9 cellular contexts compared by ENCODE assay signal in genomic region chr4:143406523-143406922, GRCh38.
A peak's percentile ranks its signal among the peaks of the same experiment; 100 is the strongest.
DNase-seq lines count a peak whose midpoint lies in the region; ATAC-seq and TF ChIP-seq lines count a peak whose summit lies in the region.
"Had no signal": no experiment of that assay in that cellular context is flagged by ENCODE, and none has a peak within 500 bp of the region (broad histone marks: within the 10 kb centered on the region; RNA-seq: fewer than 3 reads in every experiment).

No MANE protein-coding gene starts in this region.

- DNase-seq in EH (ENCODE audit: low read depth): peak; percentile 55
- DNase-seq in UCSD-AML1 (lab: John Stamatoyannopoulos, UW; ENCODE audit: unreplicated experiment): peak; percentile 42
- DNase-seq in fibroblast of villous mesenchyme (ENCODE audit: low read depth): peak; percentile 67
- peak; percentile 59 to 76 for DNase-seq in gastrocnemius medialis
- DNase-seq in COLO829 (ENCODE audit: low spot score): no peak
- no peak for DNase-seq in NCI-H146 (lab: John Stamatoyannopoulos, UW)
- DNase-seq in cerebellar nuclear complex (lab: John Stamatoyannopoulos, UW): no peak
- DNase-seq: NCI-H1436 treated with DMSO at 0.1 percent for 48 hours had no signal

- intact Hi-C loops in gastrocnemius medialis (cut with DNase I; ENCODE audit: low total_unique reads): no loop called here

- no peaks in the 10 kb centered on the region for H3K36me3 ChIP-seq in gastrocnemius medialis

- H3K27me3 ChIP-seq in gastrocnemius medialis: no peaks in the 10 kb centered on the region

- no peak overlapping the region for H3K4me3 ChIP-seq in fibroblast of villous mesenchyme (ENCODE audit: low read depth, low read length)
- no peak overlapping the region for H3K4me3 ChIP-seq in gastrocnemius medialis

- ATAC-seq in gastrocnemius medialis (peak; percentile 15 to 28), GM21825 (IDR thresholded peaks at IDR 0.05; ENCODE audit: unreplicated experiment) (no peak)

- no peak for TF ChIP-seq CTCF in fibroblast of villous mesenchyme (IDR thresholded peaks at IDR 0.05; ENCODE audit: insufficient read depth, low read depth, low read length)
- TF ChIP-seq CTCF in gastrocnemius medialis (IDR thresholded peaks at IDR 0.05 in 4 of 5, conservative IDR thresholded peaks at IDR 0.05 in 1 of 5): no peak

- TF ChIP-seq POLR2A in gastrocnemius medialis (IDR thresholded peaks at IDR 0.05): no peak

- peak overlapping the region; percentile 80 to 95 (median 86) for H3K27ac ChIP-seq in gastrocnemius medialis

- peaks cover 96 to 98% of the 10 kb centered on the region in 2 donors for H3K4me1 ChIP-seq in gastrocnemius medialis

- no peaks in the 10 kb centered on the region for H3K9me3 ChIP-seq in gastrocnemius medialis

- in situ Hi-C loops in gastrocnemius medialis (cut with MboI; ENCODE audit: low sequenced_read_pairs in 4 of 4): no loop called here

Comparison
In these comparisons a context has a peak if more than half of its experiments do, and no peak if none do; other contexts are left out.
1. DNase-seq: peak in EH (single experiment), UCSD-AML1 (single experiment), fibroblast of villous mesenchyme (single experiment) and gastrocnemius medialis (2 of 2); none in COLO829 (single experiment), NCI-H146 (single experiment) and cerebellar nuclear complex (0 of 2).